8 cellular contexts compared by ENCODE assay signal in genomic region chr2:26184555-26185303, GRCh38. TPM values are rescaled to one million over a fixed set of nuclear protein-coding genes. Genes with fewer than 3 reads are reported as not detected.
A peak's percentile ranks its signal among the peaks of the same experiment; 100 is the strongest.
DNase-seq lines count a peak whose midpoint lies in the region; ATAC-seq, FAIRE-seq and TF ChIP-seq lines count a peak whose summit lies in the region.

No MANE protein-coding gene starts in this region.

- H3K27me3 ChIP-seq in bronchial epithelial cell (ENCODE audit: control insufficient read depth, insufficient read depth, low read length): no peaks in the 10 kb centered on the region

- no peak for FAIRE-seq in bronchial epithelial cell (lab: Jason Lieb, UNC)

- POLR2A ChIA-PET in AG04449 (lab: Yijun Ruan, JAX): interaction anchor here (1.3 kb wide), 1 partner anchor 9 kb away, joined by 4 read pairs; no protein-coding TSS in a partner anchor

- DNase-seq in AG04449 (ENCODE audit: low read depth, low spot score): peak; percentile 7
- DNase-seq in UCSD-AML1 (lab: John Stamatoyannopoulos, UW; ENCODE audit: unreplicated experiment): peak; percentile 72
- DNase-seq in bronchial epithelial cell (ENCODE audit: low read depth): peak; percentile 34
- peak; percentile 95 for DNase-seq in left kidney (ENCODE audit: low read depth, low spot score)
- DNase-seq in stimulated activated CD4-positive, alpha-beta T cell treated with anti-CD3 and anti-CD28 coated beads, Interleukin-2, amount 100 ng/mL, for 48 hours: peak; percentile 79 to 87
- DNase-seq in H4 (ENCODE audit: low spot score): no peak

- CTCF ChIA-PET in AG04449 (lab: Yijun Ruan, JAX): interaction anchor here (0.5 to 3.4 kb wide), 38 partner anchors 9 to 333 kb away, joined by 3 to 26 read pairs (median 4); no protein-coding TSS in a partner anchor

- peak overlapping the region; percentile 67 for H3K4me3 ChIP-seq in AG04449 (ENCODE audit: low read depth, low read length)
- peak overlapping the region; percentile 27 for H3K4me3 ChIP-seq in bronchial epithelial cell (ENCODE audit: low read depth, low read length)

- TF ChIP-seq CTCF in AG04449 (IDR thresholded peaks at IDR 0.05; ENCODE audit: insufficient read depth, low read length, missing control alignments) (peak; percentile 78), bronchial epithelial cell (IDR thresholded peaks at IDR 0.05; ENCODE audit: insufficient read depth, low read length, severe bottlenecking) (peak; percentile 70)

- H3K36me3 ChIP-seq in bronchial epithelial cell (ENCODE audit: control insufficient read depth, insufficient read depth, low read length): no peaks in the 10 kb centered on the region

- ATAC-seq in GM19035 (IDR thresholded peaks at IDR 0.05; ENCODE audit: unreplicated experiment): peak; percentile 77
- peak; percentile 80 for ATAC-seq in HG03521 (IDR thresholded peaks at IDR 0.05; ENCODE audit: unreplicated experiment)

RNA-seq across cellular contexts. Expression of gene GAREM2, which starts 11.8 kb away (rescaled TPM):
- under 0.01 and 0.13 TPM in 2 replicates for total RNA-seq in bronchial epithelial cell
- total RNA-seq in H4 (2014; rRNA removed; shearing (Covaris generic)): not detected in 2 replicates

RNA-seq across cellular contexts. Expression of gene HADHA, which starts 59.7 kb away (rescaled TPM):
- total RNA-seq in bronchial epithelial cell: 140 and 155 TPM in 2 replicates
- total RNA-seq in H4 (2014; rRNA removed; shearing (Covaris generic)): 91.9 and 96.8 TPM in 2 replicates
